8 cellular contexts compared by ENCODE assay signal in the genomic region with DNA sequence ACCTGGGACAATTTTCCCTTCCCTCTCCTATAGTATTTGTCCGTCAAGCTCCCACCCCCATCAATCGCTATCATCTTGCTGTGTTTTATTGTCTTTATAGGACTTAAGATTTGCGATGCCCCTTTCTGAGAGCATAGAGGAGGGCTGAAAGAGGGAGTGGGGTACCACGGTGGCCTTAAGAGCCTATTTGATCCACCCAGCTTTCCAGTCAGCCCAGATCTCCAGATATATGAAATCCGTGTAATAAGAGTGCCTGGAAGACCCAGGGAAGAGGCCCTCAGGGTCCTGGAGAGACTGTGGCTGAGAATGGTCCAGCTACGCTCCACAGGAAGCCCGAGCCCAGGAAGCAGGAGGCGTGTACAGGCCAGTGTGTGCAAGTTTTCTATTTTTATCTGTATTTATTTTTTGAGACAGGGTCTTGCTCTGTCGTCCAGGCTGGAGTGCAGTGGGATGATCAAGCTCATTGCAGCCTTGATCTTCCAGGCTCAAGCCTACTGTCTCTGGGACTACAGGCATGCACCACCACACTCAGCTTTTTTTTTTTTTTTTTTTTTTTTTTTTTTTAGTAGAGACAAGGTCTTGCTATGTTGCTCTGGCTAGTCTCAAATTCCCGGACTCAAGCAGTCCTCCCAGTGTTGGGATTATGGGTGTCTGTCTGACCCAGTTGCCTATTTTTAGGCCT. TPM values are rescaled to one million over a fixed set of nuclear protein-coding genes. Genes with fewer than 3 reads are reported as not detected.
A peak's percentile ranks its signal among the peaks of the same experiment; 100 is the strongest.
DNase-seq lines count a peak whose midpoint lies in the region; ATAC-seq and TF ChIP-seq lines count a peak whose summit lies in the region.

No MANE protein-coding gene starts in this region.

- no peaks in the 10 kb centered on the region for H3K9me3 ChIP-seq in RWPE2 (ENCODE audit: severe bottlenecking)
- no peaks in the 10 kb centered on the region for H3K9me3 ChIP-seq in psoas muscle

- TF ChIP-seq CTCF in GM12864 (IDR thresholded peaks at IDR 0.05; ENCODE audit: low read depth, low read length, missing control alignments) (no peak), RWPE2 (IDR thresholded peaks at IDR 0.05; ENCODE audit: poor library complexity, severe bottlenecking) (no peak), epithelial cell of esophagus (IDR thresholded peaks at IDR 0.05; ENCODE audit: insufficient read depth, low read depth, low read length, missing control alignments) (no peak), psoas muscle (IDR thresholded peaks at IDR 0.05) (no peak)

- intact Hi-C loops in psoas muscle (cut with DNase I) = loop anchor here in 1 of 2 donors (5.0 to 10.0 kb wide), 2 partner anchors 51 to 222 kb away; a partner anchor contains a TSS

- ATAC-seq in RWPE2 (ENCODE audit: low read depth) (no peak), psoas muscle (peak in 2 of 4 donors; percentile 8 to 29)

- H3K4me3 ChIP-seq in GM12864 (ENCODE audit: low read depth, low read length) (peak overlapping the region; percentile 97; the same call in 1 of the 2 replicates), RWPE2 (ENCODE audit: severe bottlenecking) (no peak overlapping the region), epithelial cell of esophagus (ENCODE audit: low read length) (peak overlapping the region; percentile 64), psoas muscle (peak overlapping the region; percentile 96)

- peaks cover 17% of the 10 kb centered on the region for H3K4me1 ChIP-seq in RWPE2 (ENCODE audit: insufficient read depth, poor library complexity, severe bottlenecking)
- H3K4me1 ChIP-seq in psoas muscle = peaks cover 26% of the 10 kb centered on the region

- DNase-seq in GM12864 (ENCODE audit: low read depth) = no peak
- DNase-seq in RWPE2 (ENCODE audit: low spot score) = no peak
- DNase-seq in epithelial cell of esophagus (ENCODE audit: low read depth) = no peak
- DNase-seq in psoas muscle = no peak
- no peak for DNase-seq in COR-L47 (lab: John Stamatoyannopoulos, UW)
- no peak for DNase-seq in NCI-H1436 treated with DMSO at 0.1 percent for 48 hours (lab: John Stamatoyannopoulos, UW)
- DNase-seq in SHP77 (lab: John Stamatoyannopoulos, UW) = no peak
- no peak for DNase-seq in activated CD4-positive, alpha-beta T cell treated with anti-CD3 and anti-CD28 coated beads, Interleukin-2, amount 50 U/mL, for 4 hours

- H3K36me3 ChIP-seq in RWPE2 (ENCODE audit: low read depth) = peaks cover 65% of the 10 kb centered on the region
- H3K36me3 ChIP-seq in psoas muscle (ENCODE audit: insufficient read depth in 1 of 2, low read depth in 1 of 2) = peaks cover 5 to 53% of the 10 kb centered on the region in 2 donors

- H3K27ac ChIP-seq in RWPE2 (ENCODE audit: poor library complexity, severe bottlenecking) (peak overlapping the region; percentile 70), psoas muscle (peak overlapping the region; percentile 86)

- WGBS in psoas muscle, 3 donors = 38 to 54% (median 44%) methylated on average over 10 of the region's 10 CpGs

- H3K27me3 ChIP-seq in RWPE2 (ENCODE audit: insufficient read depth, poor library complexity, severe bottlenecking) (no peaks in the 10 kb centered on the region), psoas muscle (ENCODE audit: insufficient read depth in 3 of 3, low read length in 2 of 3) (no peaks in the 10 kb centered on the region)

RNA-seq across cellular contexts. Expression of gene NCKIPSD, which starts 1.0 kb away (rescaled TPM):
- 1 to 10 TPM; 5.9 to 8.6 (median 7.5) TPM for total RNA-seq in psoas muscle
- polyA plus RNA-seq in psoas muscle = 1 to 10 TPM; 5.9 to 7.0 (median 6.0) TPM

RNA-seq across cellular contexts. Expression of gene CELSR3, which starts 24.0 kb away (rescaled TPM):
- total RNA-seq in psoas muscle = under 1 TPM; 0.04 to 0.19 (median 0.09) TPM
- under 1 TPM; 0.06 to 0.21 (median 0.16) TPM for polyA plus RNA-seq in psoas muscle

RNA-seq across cellular contexts. Expression of gene IP6K2, which starts 30.3 kb away (rescaled TPM):
- total RNA-seq in psoas muscle = 10 to 100 TPM; 14.0 to 27.8 (median 21.3) TPM
- 10 to 100 TPM; 22.5 to 36.8 (median 24.1) TPM for polyA plus RNA-seq in psoas muscle

RNA-seq across cellular contexts. Expression of gene SLC26A6, which starts 51.4 kb away (rescaled TPM):
- total RNA-seq in psoas muscle = 10 to 100 TPM in 1 of 4 donors, 1 to 10 TPM in 3; 5.6 to 13.0 (median 6.6) TPM
- 10 to 100 TPM in 1 of 3 donors, 1 to 10 TPM in 2; 4.5 to 10.5 (median 6.0) TPM for polyA plus RNA-seq in psoas muscle
